8 cellular contexts compared by ENCODE assay signal in the genomic region with DNA sequence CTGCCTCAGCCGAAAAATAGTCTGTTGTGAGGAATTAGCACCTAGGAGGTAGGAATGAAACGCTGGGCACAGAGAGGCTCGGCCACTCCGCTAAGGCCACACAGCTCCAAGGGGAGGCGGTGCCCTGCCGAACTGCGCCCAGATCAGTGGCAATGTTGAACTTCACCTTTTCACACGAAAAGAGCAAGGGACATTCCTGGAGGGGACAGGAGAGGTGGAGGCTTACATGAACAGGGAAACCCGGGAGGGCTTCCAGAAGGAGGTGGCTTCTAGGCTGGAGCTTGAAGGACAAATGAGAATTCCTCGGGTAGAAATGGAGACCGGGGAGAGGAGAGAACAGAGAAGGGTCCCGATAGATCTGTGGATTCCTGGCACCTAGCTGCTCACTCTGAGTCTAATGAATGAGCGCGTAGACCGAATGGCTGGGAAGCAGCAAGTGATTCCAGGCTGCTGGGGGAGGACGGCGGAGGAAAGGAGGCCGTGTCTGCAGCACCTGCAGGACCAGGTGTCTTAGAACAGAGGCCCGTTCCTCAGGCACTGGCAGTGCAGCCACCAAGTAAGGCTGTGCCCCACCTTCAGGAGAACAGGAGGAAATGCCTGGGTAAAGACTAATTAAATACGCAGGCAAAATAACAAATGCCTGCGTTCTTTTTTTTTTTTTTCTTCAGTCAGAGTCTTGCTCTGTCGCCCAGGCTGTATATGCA. TPM values are rescaled to one million over a fixed set of nuclear protein-coding genes. Genes with fewer than 3 reads are reported as not detected.
DNase-seq lines count a peak whose midpoint lies in the region; ATAC-seq and TF ChIP-seq lines count a peak whose summit lies in the region.

No MANE protein-coding gene starts in this region.

- TF ChIP-seq CTCF in fibroblast of pulmonary artery (IDR thresholded peaks at IDR 0.05; ENCODE audit: low read length, missing control alignments) (peak; percentile 38), neutrophil (IDR thresholded peaks at IDR 0.05) (no peak)

- H3K27me3 Mint-ChIP-seq in activated T-cell treated with anti-CD3 and anti-CD28 coated beads, Interleukin-2, amount 50 U/mL, for 72 hours (ENCODE audit: low read depth) = no peaks in the 10 kb centered on the region

- H3K36me3 ChIP-seq in neutrophil = peaks cover 3% of the 10 kb centered on the region

- DNase-seq in NCI-H2227 (lab: John Stamatoyannopoulos, UW; ENCODE audit: unreplicated experiment) (peak; percentile 42), NCI-H2227 treated with DMSO at 0.1 percent for 48 hours (lab: John Stamatoyannopoulos, UW) (no peak), NOMO-1 (lab: John Stamatoyannopoulos, UW; ENCODE audit: unreplicated experiment in 2 of 2) (peak; percentile 57 to 61), fibroblast of pulmonary artery (ENCODE audit: low read depth) (peak; percentile 46)
- DNase-seq in activated T-cell treated with anti-CD3 and anti-CD28 coated beads, Interleukin-2, amount 50 U/mL, for 72 hours = peak; percentile 43 to 62

- H3K4me1 ChIP-seq in neutrophil (ENCODE audit: control insufficient read depth in 1 of 2, insufficient read depth in 1 of 2, low read depth in 1 of 2, low read length in 1 of 2) = peaks cover 43 to 47% of the 10 kb centered on the region in 2 experiments

- peaks cover 3 to 4% of the 10 kb centered on the region in 2 donors for H3K36me3 Mint-ChIP-seq in activated T-cell treated with anti-CD3 and anti-CD28 coated beads, Interleukin-2, amount 50 U/mL, for 72 hours (ENCODE audit: insufficient read depth in 2 of 2)

- peaks cover 37% of the 10 kb centered on the region for H3K4me1 Mint-ChIP-seq in activated T-cell treated with anti-CD3 and anti-CD28 coated beads, Interleukin-2, amount 50 U/mL, for 72 hours (ENCODE audit: low read depth)

- H3K9me3 ChIP-seq in neutrophil = no peaks in the 10 kb centered on the region

- H3K9me3 Mint-ChIP-seq in activated T-cell treated with anti-CD3 and anti-CD28 coated beads, Interleukin-2, amount 50 U/mL, for 72 hours = peaks cover 0 to 2% of the 10 kb centered on the region in 2 donors

- H3K4me3 Mint-ChIP-seq in activated T-cell treated with anti-CD3 and anti-CD28 coated beads, Interleukin-2, amount 50 U/mL, for 72 hours = peak overlapping the region; percentile 97 to 98

- ATAC-seq in HG03159 (IDR thresholded peaks at IDR 0.05; ENCODE audit: unreplicated experiment) (peak; percentile 21), HG03521 (IDR thresholded peaks at IDR 0.05; ENCODE audit: unreplicated experiment) (no peak)
- ATAC-seq in activated T-cell treated with anti-CD3 and anti-CD28 coated beads, Interleukin-2, amount 50 U/mL, for 72 hours (replicated peaks in 1 of 2) = peak; percentile 22 to 35

- H3K4me3 ChIP-seq in fibroblast of pulmonary artery (replicated peaks; ENCODE audit: low read depth, low read length) (peak overlapping the region; percentile 80), neutrophil (ENCODE audit: low read depth in 1 of 2, low read length in 1 of 2) (peak overlapping the region; percentile 76 to 85)

- H3K27me3 ChIP-seq in neutrophil = no peaks in the 10 kb centered on the region

- peak overlapping the region; percentile 92 for H3K27ac Mint-ChIP-seq in activated T-cell treated with anti-CD3 and anti-CD28 coated beads, Interleukin-2, amount 50 U/mL, for 72 hours

- peak overlapping the region; percentile 92 for H3K27ac ChIP-seq in neutrophil

RNA-seq across cellular contexts. Expression of gene SLC38A10, which starts 0.7 kb away (rescaled TPM):
- 10 to 100 TPM; 49.8 to 63.6 TPM for total RNA-seq in activated T-cell treated with anti-CD3 and anti-CD28 coated beads, Interleukin-2, amount 50 U/mL, for 72 hours

RNA-seq across cellular contexts. Expression of gene NDUFAF8, which starts 56.7 kb away (rescaled TPM):
- 10 to 100 TPM; 37.4 to 48.8 TPM for total RNA-seq in activated T-cell treated with anti-CD3 and anti-CD28 coated beads, Interleukin-2, amount 50 U/mL, for 72 hours

RNA-seq across cellular contexts. Expression of gene TEPSIN, which starts 57.0 kb away (rescaled TPM):
- 10 to 100 TPM; 39.1 to 55.0 TPM for total RNA-seq in activated T-cell treated with anti-CD3 and anti-CD28 coated beads, Interleukin-2, amount 50 U/mL, for 72 hours
